28 cellular contexts compared by ENCODE assay signal in the genomic region with DNA sequence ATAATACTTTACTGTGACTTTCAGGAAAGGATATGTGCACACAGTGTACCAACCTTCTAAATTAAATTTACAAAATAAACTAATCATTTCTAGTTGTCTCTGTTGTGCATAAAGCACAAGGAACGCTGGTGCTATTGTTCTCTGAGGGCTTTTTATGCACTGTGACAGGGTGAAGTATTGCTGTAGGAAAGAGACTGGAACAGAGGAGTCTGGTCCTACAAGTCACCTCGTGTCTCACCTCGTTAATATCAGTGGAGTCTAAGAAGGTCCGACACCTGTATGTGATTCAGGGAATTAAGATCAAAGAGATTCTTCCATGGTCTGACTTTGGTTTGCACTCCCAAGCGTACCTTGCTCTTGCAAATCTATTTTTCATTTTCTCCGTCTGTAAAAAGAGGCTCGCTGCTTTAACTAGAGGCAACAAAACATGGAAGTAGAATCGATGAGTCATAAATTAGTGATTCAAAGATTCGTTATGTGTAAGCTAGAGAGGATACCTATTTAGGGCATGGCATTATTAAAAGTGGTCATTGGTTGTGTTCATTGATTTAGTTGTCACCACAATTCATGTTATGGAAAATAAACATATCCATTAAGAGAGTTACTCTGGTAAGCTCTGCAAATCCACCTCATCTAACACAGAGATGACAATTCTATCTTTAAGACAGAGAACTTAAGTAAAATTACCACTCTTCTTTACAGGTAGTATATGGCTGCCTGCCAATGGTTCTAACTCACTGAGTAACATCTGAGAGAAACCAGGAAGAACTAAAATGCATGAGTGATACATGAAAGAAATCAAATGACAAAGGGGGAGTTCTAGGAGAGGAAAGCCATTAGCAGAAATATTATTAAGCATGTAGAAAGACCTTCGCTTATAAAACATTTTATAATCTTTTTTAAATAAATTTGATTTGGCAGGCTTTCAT.
DNase-seq lines count a peak whose midpoint lies in the region; ATAC-seq, FAIRE-seq and TF ChIP-seq lines count a peak whose summit lies in the region.
"Had no signal": no experiment of that assay in that cellular context is flagged by ENCODE, and none has a peak within 500 bp of the region (broad histone marks: within the 10 kb centered on the region; RNA-seq: fewer than 3 reads in every experiment).

No MANE protein-coding gene starts in this region.

- ATAC-seq in RWPE2 (ENCODE audit: low read depth): peak; percentile 76
- ATAC-seq in foreskin keratinocyte: peak; percentile 98
- ATAC-seq: body of pancreas; effector memory CD8-positive, alpha-beta T cell; naive thymus-derived CD8-positive, alpha-beta T cell; pancreas; right lobe of liver; T-helper 17 cell had no signal

- H3K9me3 Mint-ChIP-seq in glutamatergic neuron (ENCODE audit: unreplicated experiment): no peaks in the 10 kb centered on the region

- no peaks in the 10 kb centered on the region for H3K4me1 ChIP-seq in RWPE2 (ENCODE audit: insufficient read depth, poor library complexity, severe bottlenecking)
- peaks cover 10% of the 10 kb centered on the region for H3K4me1 ChIP-seq in foreskin keratinocyte
- H3K4me1 ChIP-seq: BLaER1 treated with 17β-estradiol and CSF1 and Interleukin-3, amounts not matched to agents 10 nM and 100 nM; body of pancreas; pancreas; right lobe of liver; transverse colon had no signal

- no peak overlapping the region for H3K27ac Mint-ChIP-seq in glutamatergic neuron (ENCODE audit: unreplicated experiment)
- H3K27ac Mint-ChIP-seq: activated naive CD8-positive, alpha-beta T cell; effector memory CD8-positive, alpha-beta T cell; IgD-negative memory B cell; naive thymus-derived CD8-positive, alpha-beta T cell; T-helper 17 cell had no signal

- FAIRE-seq in D721Med (lab: Jason Lieb, UNC): peak; percentile 21
- FAIRE-seq: colon, pancreas, RCC 7860 had no signal

- H3K36me3 ChIP-seq in RWPE2 (ENCODE audit: low read depth): no peaks in the 10 kb centered on the region
- H3K36me3 ChIP-seq: BLaER1 treated with 17β-estradiol and CSF1 and Interleukin-3, amounts not matched to agents 10 nM and 100 nM; pancreas; right lobe of liver; transverse colon had no signal

- DNase-seq in D721Med (ENCODE audit: insufficient read length, low spot score): no peak
- peak; percentile 2 for DNase-seq in HPDE6-E6E7 (ENCODE audit: extremely low spot score)
- no peak for DNase-seq in RWPE2 (ENCODE audit: low spot score)
- peak; percentile 66 to 89 for DNase-seq in foreskin keratinocyte
- no peak for DNase-seq in glutamatergic neuron
- DNase-seq in amygdala (lab: John Stamatoyannopoulos, UW): no peak
- no peak for DNase-seq in caudate nucleus (lab: John Stamatoyannopoulos, UW)
- no peak for DNase-seq in NCI-H526 treated with DMSO at 0.1 percent for 48 hours (lab: John Stamatoyannopoulos, UW)
- DNase-seq: ACHN; body of pancreas; Calu3; effector memory CD8-positive, alpha-beta T cell; EL; GOT3; naive thymus-derived CD8-positive, alpha-beta T cell; NCI-H1694; NCI-H748 treated with DMSO at 0.1 percent for 48 hours; pancreas; right lobe of liver; stimulated activated CD4-positive, alpha-beta T cell treated with anti-CD3 and anti-CD28 coated beads, Interleukin-15, amount 100 ng/mL, for 24 hours; stimulated activated CD8-positive, alpha-beta memory T cell treated with anti-CD3 and anti-CD28 coated beads, Interleukin-4, amount 100 ng/mL, for 48 hours; T-helper 17 cell; transverse colon had no signal

- no peak overlapping the region for H3K4me3 Mint-ChIP-seq in glutamatergic neuron (ENCODE audit: unreplicated experiment)
- H3K4me3 Mint-ChIP-seq: activated naive CD8-positive, alpha-beta T cell; effector memory CD8-positive, alpha-beta T cell; IgD-negative memory B cell; naive thymus-derived CD8-positive, alpha-beta T cell; T-helper 17 cell had no signal

- no peak overlapping the region for H3K4me3 ChIP-seq in RWPE2 (ENCODE audit: severe bottlenecking)
- H3K4me3 ChIP-seq: BLaER1 treated with 17β-estradiol and CSF1 and Interleukin-3, amounts not matched to agents 10 nM and 100 nM; body of pancreas; pancreas; right lobe of liver; transverse colon had no signal

- H3K9me3 ChIP-seq in RWPE2 (ENCODE audit: severe bottlenecking): no peaks in the 10 kb centered on the region
- H3K9me3 ChIP-seq: body of pancreas, pancreas, right lobe of liver, transverse colon had no signal

- TF ChIP-seq CTCF in D721Med (IDR thresholded peaks at IDR 0.05; ENCODE audit: insufficient read depth, missing control alignments) (no peak), RWPE2 (IDR thresholded peaks at IDR 0.05; ENCODE audit: poor library complexity, severe bottlenecking) (no peak), foreskin keratinocyte (conservative IDR thresholded peaks at IDR 0.05) (no peak), glutamatergic neuron (IDR thresholded peaks at IDR 0.05; ENCODE audit: partially characterized antibody, unreplicated experiment) (no peak)

- peaks cover 7% of the 10 kb centered on the region for H3K4me1 Mint-ChIP-seq in glutamatergic neuron (ENCODE audit: low read depth, unreplicated experiment)
- H3K4me1 Mint-ChIP-seq: IgD-negative memory B cell; naive thymus-derived CD8-positive, alpha-beta T cell; T-helper 17 cell had no signal

- no peak overlapping the region for H3K27ac ChIP-seq in RWPE2 (ENCODE audit: poor library complexity, severe bottlenecking)
- H3K27ac ChIP-seq in foreskin keratinocyte: no peak overlapping the region
- no peak overlapping the region for H3K27ac ChIP-seq in caudate nucleus (ENCODE audit: low read depth, low read length)
- H3K27ac ChIP-seq: BLaER1 treated with 17β-estradiol and CSF1 and Interleukin-3, amounts not matched to agents 10 nM and 100 nM; body of pancreas; pancreas; right lobe of liver; transverse colon had no signal

- H3K27me3 Mint-ChIP-seq in glutamatergic neuron (ENCODE audit: unreplicated experiment): no peaks in the 10 kb centered on the region
- H3K27me3 Mint-ChIP-seq: activated naive CD8-positive, alpha-beta T cell; effector memory CD8-positive, alpha-beta T cell; IgD-negative memory B cell; T-helper 17 cell had no signal

- H3K27me3 ChIP-seq in RWPE2 (ENCODE audit: insufficient read depth, poor library complexity, severe bottlenecking) (no peaks in the 10 kb centered on the region), foreskin keratinocyte (no peaks in the 10 kb centered on the region)
- H3K27me3 ChIP-seq: BLaER1 treated with 17β-estradiol and CSF1 and Interleukin-3, amounts not matched to agents 10 nM and 100 nM; body of pancreas; pancreas; right lobe of liver; transverse colon had no signal

- no peaks in the 10 kb centered on the region for H3K36me3 Mint-ChIP-seq in glutamatergic neuron (ENCODE audit: unreplicated experiment)
- H3K36me3 Mint-ChIP-seq: activated naive CD8-positive, alpha-beta T cell; IgD-negative memory B cell; naive thymus-derived CD8-positive, alpha-beta T cell had no signal

Comparison
In these comparisons a context has a peak if more than half of its experiments do, and no peak if none do; other contexts are left out.
1. DNase-seq: peak in HPDE6-E6E7 (single experiment) and foreskin keratinocyte (2 of 2); none in D721Med (single experiment), RWPE2 (single experiment), glutamatergic neuron (single experiment), amygdala (0 of 56), caudate nucleus (0 of 61) and NCI-H526 treated with DMSO at 0.1 percent for 48 hours (single experiment).